In the genomic region with DNA sequence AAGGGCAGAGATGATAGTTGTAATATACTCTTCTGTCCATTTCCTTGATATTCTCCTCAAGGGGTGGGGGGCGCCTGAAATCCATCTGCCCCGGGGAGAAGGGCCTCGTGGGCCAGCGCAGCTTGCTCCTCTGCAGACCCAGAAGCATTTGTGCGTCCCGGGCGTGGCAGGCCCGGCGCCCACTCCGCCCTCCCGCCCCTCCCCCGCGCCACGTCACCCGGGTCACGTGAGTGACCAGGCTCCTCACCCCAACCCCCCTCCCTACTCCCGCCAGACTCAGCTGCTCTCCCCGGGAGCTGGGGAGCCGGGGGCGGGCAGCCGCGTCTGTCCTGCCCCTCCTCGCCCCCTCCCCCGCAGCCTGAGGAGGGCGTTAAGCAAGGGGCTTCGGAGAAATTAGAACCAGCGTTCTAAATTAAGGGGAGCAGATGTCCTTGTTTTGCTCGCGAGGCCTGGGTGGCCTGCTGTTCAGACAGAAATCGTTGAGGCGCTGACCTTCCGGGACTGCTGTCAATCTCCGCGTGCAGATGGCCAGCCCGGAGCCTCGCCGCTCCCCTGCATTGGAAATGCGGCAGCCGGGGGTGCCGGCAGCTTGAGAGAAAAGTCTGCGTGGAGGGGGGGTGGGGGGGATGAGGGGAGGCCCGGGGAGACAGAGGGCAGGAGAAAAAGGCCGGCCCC, we compare ENCODE assay signal across 8 cellular contexts.
DNase-seq lines count a peak whose midpoint lies in the region; ATAC-seq and TF ChIP-seq lines count a peak whose summit lies in the region.

No MANE protein-coding gene starts in this region.

- intact Hi-C loops in heart right ventricle (cut with DNase I): loop anchor here in 4 of 10 donors (5.0 to 10.0 kb wide), 4 partner anchors 99 to 349 kb away; a partner anchor contains a TSS
- intact Hi-C loops in tibial artery (cut with DNase I; ENCODE audit: low total_unique reads): no loop called here

- peaks cover 44% of the 10 kb centered on the region for H3K4me1 Mint-ChIP-seq in activated naive CD8-positive, alpha-beta T cell treated with anti-CD3 and anti-CD28 coated beads, Interleukin-2, amount 50 U/mL, for 24 hours

- H3K36me3 ChIP-seq in HUES64 (ENCODE audit: insufficient read depth, low read length): no peaks in the 10 kb centered on the region
- H3K36me3 ChIP-seq in SK-N-SH (replicated peaks in 1 of 2; ENCODE audit: control insufficient read depth in 1 of 2, insufficient read depth in 2 of 2, low read length in 1 of 2): no peaks in the 10 kb centered on the region
- H3K36me3 ChIP-seq in heart right ventricle: no peaks in the 10 kb centered on the region
- H3K36me3 ChIP-seq in tibial artery: no peaks in the 10 kb centered on the region

- H3K4me3 ChIP-seq in HUES64 (ENCODE audit: low read length): peak overlapping the region; percentile 50
- peak overlapping the region in 1 of 2 experiments; percentile 34; a peak in 2 of 4 replicates for H3K4me3 ChIP-seq in SK-N-SH (ENCODE audit: low read depth in 2 of 2, low read length in 1 of 2)
- peak overlapping the region; percentile 11 to 58 (median 51) for H3K4me3 ChIP-seq in heart right ventricle
- peak overlapping the region; percentile 54 to 55 for H3K4me3 ChIP-seq in tibial artery

- H3K9me3 ChIP-seq in HUES64 (ENCODE audit: insufficient read depth, low read depth, low read length) (no peaks in the 10 kb centered on the region), SK-N-SH (no peaks in the 10 kb centered on the region), heart right ventricle (no peaks in the 10 kb centered on the region), tibial artery (no peaks in the 10 kb centered on the region)

- no peaks in the 10 kb centered on the region for H3F3A ChIP-seq in SK-N-SH (replicated peaks; ENCODE audit: insufficient read depth)

- H3K27me3 Mint-ChIP-seq in activated naive CD8-positive, alpha-beta T cell treated with anti-CD3 and anti-CD28 coated beads, Interleukin-2, amount 50 U/mL, for 24 hours: no peaks in the 10 kb centered on the region

- H3K27ac Mint-ChIP-seq in activated naive CD8-positive, alpha-beta T cell treated with anti-CD3 and anti-CD28 coated beads, Interleukin-2, amount 50 U/mL, for 24 hours: peak overlapping the region; percentile 96

- H3K27me3 ChIP-seq in HUES64 (ENCODE audit: insufficient read depth, low read length) (no peaks in the 10 kb centered on the region; the same call in 1 of the 2 replicates), SK-N-SH (ENCODE audit: insufficient read depth) (no peaks in the 10 kb centered on the region), heart right ventricle (no peaks in the 10 kb centered on the region), tibial artery (no peaks in the 10 kb centered on the region)

- H3K79me2 ChIP-seq in SK-N-SH (ENCODE audit: insufficient read depth): no peaks in the 10 kb centered on the region

- TF ChIP-seq EP300 in SK-N-SH (IDR thresholded peaks at IDR 0.05; ENCODE audit: borderline replicate concordance in 1 of 2, low read depth in 1 of 2, low read length in 1 of 2): peak in 1 of 2 experiments; percentile 44; a peak in 1 of 4 replicates

- DNase-seq in AG08396 (ENCODE audit: low spot score): peak; percentile 84
- peak; percentile 97 for DNase-seq in SK-N-SH
- peak; percentile 73 for DNase-seq in activated naive CD8-positive, alpha-beta T cell treated with anti-CD3 and anti-CD28 coated beads, Interleukin-2, amount 50 U/mL, for 24 hours
- peak; percentile 89 to 90 for DNase-seq in heart right ventricle
- peak; percentile 85 for DNase-seq in pons (ENCODE audit: low spot score)
- DNase-seq in tibial artery: peak; percentile 70 to 90

- peak overlapping the region; percentile 97 for H3K27ac ChIP-seq in HUES64 (ENCODE audit: low read depth, low read length)
- H3K27ac ChIP-seq in SK-N-SH (ENCODE audit: low read depth in 2 of 2, low read length in 1 of 2): peak overlapping the region in 1 of 2 experiments; percentile 89; a peak in 2 of 4 replicates
- peak overlapping the region; percentile 65 to 93 (median 90) for H3K27ac ChIP-seq in heart right ventricle
- H3K27ac ChIP-seq in tibial artery: peak overlapping the region; percentile 89 to 92

- POLR2A ChIA-PET in SK-N-SH (lab: Yijun Ruan, JAX): interaction anchor here (0.7 to 1.6 kb wide), 2 partner anchors 102 to 1405 kb away, joined by 4 to 6 read pairs; a partner anchor contains a TSS

- peak overlapping the region; percentile 95 for H2AFZ ChIP-seq in SK-N-SH (ENCODE audit: low read depth)

- peak overlapping the region; percentile 62; the same call in 1 of the 2 replicates for H3K4me2 ChIP-seq in SK-N-SH

- ATAC-seq in GM19035 (IDR thresholded peaks at IDR 0.05; ENCODE audit: unreplicated experiment): peak; percentile 61
- peak; percentile 38 for ATAC-seq in activated naive CD8-positive, alpha-beta T cell treated with anti-CD3 and anti-CD28 coated beads, Interleukin-2, amount 50 U/mL, for 24 hours
- peak; percentile 91 to 96 (median 94) for ATAC-seq in heart right ventricle

- no peaks in the 10 kb centered on the region for H4K20me1 ChIP-seq in SK-N-SH (ENCODE audit: insufficient read depth)

- H3K9me2 ChIP-seq in SK-N-SH: no peaks in the 10 kb centered on the region

- 2% methylated on average over 36 of the region's 43 CpGs for WGBS in HUES64
- 21% methylated on average over 19 of the region's 43 CpGs for WGBS in SK-N-SH (ENCODE audit: low lambda C conversion rate)
- WGBS in heart right ventricle, 2 donors: 0 to 1% methylated on average over 43 of the region's 43 CpGs

- TF ChIP-seq CTCF in SK-N-SH (IDR thresholded peaks at IDR 0.05): no peak
- TF ChIP-seq CTCF in heart right ventricle (IDR thresholded peaks at IDR 0.05): no peak
- no peak for TF ChIP-seq CTCF in tibial artery (IDR thresholded peaks at IDR 0.05)

- TF ChIP-seq RAD21 in SK-N-SH (IDR thresholded peaks at IDR 0.05; ENCODE audit: low read length): no peak

- H3K4me3 Mint-ChIP-seq in activated naive CD8-positive, alpha-beta T cell treated with anti-CD3 and anti-CD28 coated beads, Interleukin-2, amount 50 U/mL, for 24 hours: peak overlapping the region; percentile 78

- CTCF ChIA-PET in SK-N-SH (lab: Yijun Ruan, JAX): interaction anchor here (0.6 to 1.0 kb wide), 3 partner anchors 349 to 658 kb away, joined by 3 to 6 read pairs (median 3); no protein-coding TSS in a partner anchor

- H3K9ac ChIP-seq in HUES64 (ENCODE audit: low read depth, low read length) (peak overlapping the region; percentile 71), SK-N-SH (peak overlapping the region; percentile 56; the same call in 1 of the 2 replicates)

- no peaks in the 10 kb centered on the region for H3K36me3 Mint-ChIP-seq in activated naive CD8-positive, alpha-beta T cell treated with anti-CD3 and anti-CD28 coated beads, Interleukin-2, amount 50 U/mL, for 24 hours (ENCODE audit: low read depth)

- H3K9me3 Mint-ChIP-seq in activated naive CD8-positive, alpha-beta T cell treated with anti-CD3 and anti-CD28 coated beads, Interleukin-2, amount 50 U/mL, for 24 hours: no peaks in the 10 kb centered on the region

- H3K4me1 ChIP-seq in HUES64 (ENCODE audit: insufficient read depth, low read length) (peaks cover 29% of the 10 kb centered on the region), SK-N-SH (ENCODE audit: control insufficient read depth in 1 of 2, insufficient read depth in 2 of 2, low read depth in 1 of 2, low read length in 1 of 2) (peaks cover 8 to 16% of the 10 kb centered on the region in 2 experiments; a peak in 2 of 4 replicates), heart right ventricle (peaks cover 6 to 38% (median 29%) of the 10 kb centered on the region in 9 donors), tibial artery (peaks cover 0 to 34% (median 19%) of the 10 kb centered on the region in 4 donors)

TF ChIP-seq in SK-N-SH, 30 proteins besides CTCF, POLR2A, EP300 and RAD21 (continues in another document):
- TF ChIP-seq, protein P1, sequence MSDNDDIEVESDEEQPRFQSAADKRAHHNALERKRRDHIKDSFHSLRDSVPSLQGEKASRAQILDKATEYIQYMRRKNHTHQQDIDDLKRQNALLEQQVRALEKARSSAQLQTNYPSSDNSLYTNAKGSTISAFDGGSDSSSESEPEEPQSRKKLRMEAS (IDR thresholded peaks at IDR 0.05; ENCODE audit: low read depth): peak; percentile 35; the same call in 1 of the 2 replicates
- peak; percentile 63; the same call in 1 of the 2 replicates for TF ChIP-seq MXI1 (IDR thresholded peaks at IDR 0.05; ENCODE audit: low read depth, low read length)
- no peak for TF ChIP-seq FOSL2 (IDR thresholded peaks at IDR 0.05; ENCODE audit: borderline replicate concordance, low read depth)
- peak; percentile 88 for TF ChIP-seq CHD2 (IDR thresholded peaks at IDR 0.05; ENCODE audit: low read length, partially characterized antibody)
- 0 out of 2 replicates have a peak, but pooled peaks have one; percentile 1 for TF ChIP-seq SMC3 (IDR thresholded peaks at IDR 0.05; ENCODE audit: low read depth, low read length)
- TF ChIP-seq, protein P2, sequence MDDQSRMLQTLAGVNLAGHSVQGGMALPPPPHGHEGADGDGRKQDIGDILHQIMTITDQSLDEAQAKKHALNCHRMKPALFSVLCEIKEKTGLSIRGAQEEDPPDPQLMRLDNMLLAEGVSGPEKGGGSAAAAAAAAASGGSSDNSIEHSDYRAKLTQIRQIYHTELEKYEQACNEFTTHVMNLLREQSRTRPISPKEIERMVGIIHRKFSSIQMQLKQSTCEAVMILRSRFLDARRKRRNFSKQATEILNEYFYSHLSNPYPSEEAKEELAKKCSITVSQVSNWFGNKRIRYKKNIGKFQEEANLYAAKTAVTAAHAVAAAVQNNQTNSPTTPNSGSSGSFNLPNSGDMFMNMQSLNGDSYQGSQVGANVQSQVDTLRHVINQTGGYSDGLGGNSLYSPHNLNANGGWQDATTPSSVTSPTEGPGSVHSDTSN (IDR thresholded peaks at IDR 0.05): peak; percentile 23; the same call in 1 of the 2 replicates
- no peak for TF ChIP-seq GABPA (IDR thresholded peaks at IDR 0.05; ENCODE audit: low read depth)
- no peak; the same call in 1 of the 2 replicates for TF ChIP-seq GATA2 (CRISPR knock-in tag; IDR thresholded peaks at IDR 0.05)
- TF ChIP-seq TAF1 (IDR thresholded peaks at IDR 0.05; ENCODE audit: borderline replicate concordance, low read depth, low read length): no peak; the same call in 1 of the 2 replicates
- TF ChIP-seq FOXM1 (IDR thresholded peaks at IDR 0.05; ENCODE audit: low read depth): no peak
- TF ChIP-seq NFIC (IDR thresholded peaks at IDR 0.05; ENCODE audit: borderline replicate concordance): no peak
- TF ChIP-seq, protein P3, sequence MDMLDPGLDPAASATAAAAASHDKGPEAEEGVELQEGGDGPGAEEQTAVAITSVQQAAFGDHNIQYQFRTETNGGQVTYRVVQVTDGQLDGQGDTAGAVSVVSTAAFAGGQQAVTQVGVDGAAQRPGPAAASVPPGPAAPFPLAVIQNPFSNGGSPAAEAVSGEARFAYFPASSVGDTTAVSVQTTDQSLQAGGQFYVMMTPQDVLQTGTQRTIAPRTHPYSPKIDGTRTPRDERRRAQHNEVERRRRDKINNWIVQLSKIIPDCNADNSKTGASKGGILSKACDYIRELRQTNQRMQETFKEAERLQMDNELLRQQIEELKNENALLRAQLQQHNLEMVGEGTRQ (IDR thresholded peaks at IDR 0.05; ENCODE audit: borderline replicate concordance, low read depth, low read length): peak; percentile 33; the same call in 1 of the 2 replicates
- TF ChIP-seq FOXJ3 (CRISPR knock-in tag; IDR thresholded peaks at IDR 0.05): 0 out of 2 replicates have a peak, but pooled peaks have one; percentile 67

Comparison
In these comparisons a context has a peak if more than half of its experiments do, and no peak if none do; other contexts are left out.
1. ATAC-seq: peak in every context shown above with its lines; median percentile 94 in heart right ventricle; 61 in GM19035; 38 in activated naive CD8-positive, alpha-beta T cell treated with anti-CD3 and anti-CD28 coated beads, Interleukin-2, amount 50 U/mL, for 24 hours.